Comparison of ENCODE assay signal across 1 cellular context in genomic region chr3:72086051-72086711, GRCh38.
TF ChIP-seq lines count a peak whose summit lies in the region.

No MANE protein-coding gene starts in this region.

TF ChIP-seq in K562, 482 proteins besides CTCF, POLR2A, EP300 and RAD21 (continued from another document and continues in another):
- TF ChIP-seq SIX5 (IDR thresholded peaks at IDR 0.05; ENCODE audit: borderline replicate concordance in 1 of 2, insufficient read depth in 1 of 2, low read depth in 1 of 2, low read length in 2 of 2) (no peak), ASH1L (IDR thresholded peaks at IDR 0.05; ENCODE audit: borderline replicate concordance, low read depth, partially characterized antibody) (no peak), LEF1 (IDR thresholded peaks at IDR 0.05) (peak; percentile 91), SFPQ (IDR thresholded peaks at IDR 0.05; ENCODE audit: low read depth, low read length) (no peak), KDM2B (CRISPR knock-in tag; IDR thresholded peaks at IDR 0.05) (no peak), MYBL2 (IDR thresholded peaks at IDR 0.05; ENCODE audit: low read depth) (no peak), MYBL2 (CRISPR knock-in tag; IDR thresholded peaks at IDR 0.05; ENCODE audit: borderline replicate concordance) (no peak), PHF8 (IDR thresholded peaks at IDR 0.05; ENCODE audit: borderline replicate concordance, low read length) (no peak), FIP1L1 (IDR thresholded peaks at IDR 0.05; ENCODE audit: low read depth, low read length, poor library complexity, severe bottlenecking) (no peak), MITF (IDR thresholded peaks at IDR 0.05) (no peak), ATF1 (CRISPR knock-in tag; IDR thresholded peaks at IDR 0.05) (no peak), ATF1 (tag; IDR thresholded peaks at IDR 0.05) (peak; percentile 77), MXI1 (IDR thresholded peaks at IDR 0.05; ENCODE audit: low read depth, low read length) (peak; percentile 49; the same call in 1 of the 2 replicates), FOXM1 (IDR thresholded peaks at IDR 0.05; ENCODE audit: low read depth) (peak; percentile 86), FOXM1 (CRISPR knock-in tag; IDR thresholded peaks at IDR 0.05; ENCODE audit: low read depth) (no peak), KLF6 (CRISPR knock-in tag; IDR thresholded peaks at IDR 0.05; ENCODE audit: borderline replicate concordance) (no peak), ESRRB (CRISPR knock-in tag; IDR thresholded peaks at IDR 0.05; ENCODE audit: borderline replicate concordance) (no peak), EZH2 (IDR thresholded peaks at IDR 0.05; ENCODE audit: borderline replicate concordance, low read depth, low read length) (peak; percentile 81; the same call in 1 of the 2 replicates), EP400 (IDR thresholded peaks at IDR 0.05) (peak; percentile 38; the same call in 1 of the 2 replicates), RB1 (IDR thresholded peaks at IDR 0.05; ENCODE audit: low read depth) (peak; percentile 41; the same call in 1 of the 2 replicates), SMARCE1 (IDR thresholded peaks at IDR 0.05) (peak; percentile 97), ZNF586 (CRISPR knock-in tag; conservative IDR thresholded peaks at IDR 0.05) (no peak), NFE2L1 (tag; IDR thresholded peaks at IDR 0.05; ENCODE audit: borderline replicate concordance, low read depth) (no peak), ILK (tag; IDR thresholded peaks at IDR 0.05; ENCODE audit: borderline replicate concordance, low read depth) (no peak; the same call in 1 of the 2 replicates), ZNF239 (CRISPR knock-in tag; IDR thresholded peaks at IDR 0.05) (no peak), RBM39 (optimal IDR thresholded peaks at IDR 0.05; ENCODE audit: low read depth, low read length) (no peak), JUN (IDR thresholded peaks at IDR 0.05; ENCODE audit: borderline replicate concordance, low read depth, low read length) (peak; percentile 48; the same call in 1 of the 2 replicates), JUN (CRISPR knock-in tag; IDR thresholded peaks at IDR 0.05; ENCODE audit: borderline replicate concordance) (no peak), NCOA1 (IDR thresholded peaks at IDR 0.05; ENCODE audit: low read depth) (peak; percentile 55; the same call in 1 of the 2 replicates), ZHX1 (conservative IDR thresholded peaks at IDR 0.05; ENCODE audit: low read length) (no peak), THAP12 (CRISPR knock-in tag; IDR thresholded peaks at IDR 0.05) (no peak), HES1 (IDR thresholded peaks at IDR 0.05; ENCODE audit: low read depth) (peak; percentile 51; the same call in 1 of the 2 replicates), ZNF780A (CRISPR knock-in tag; IDR thresholded peaks at IDR 0.05) (no peak), PTTG1 (tag; IDR thresholded peaks at IDR 0.05; ENCODE audit: low read depth) (no peak), PHF20 (IDR thresholded peaks at IDR 0.05; ENCODE audit: partially characterized antibody) (no peak), SAFB (IDR thresholded peaks at IDR 0.05; ENCODE audit: borderline replicate concordance, low read depth, low read length) (no peak), HMGN3 (IDR thresholded peaks at IDR 0.05; ENCODE audit: borderline replicate concordance, extremely low read depth, insufficient read length, low read depth, low read length) (peak; percentile 84), HNRNPLL (IDR thresholded peaks at IDR 0.05; ENCODE audit: low read depth, low read length, poor library complexity, severe bottlenecking) (no peak), CREB5 (CRISPR knock-in tag; IDR thresholded peaks at IDR 0.05) (no peak), HSF4 (CRISPR knock-in tag; IDR thresholded peaks at IDR 0.05; ENCODE audit: borderline replicate concordance) (no peak), BDP1 (IDR thresholded peaks at IDR 0.05; ENCODE audit: insufficient read depth, insufficient read length) (no peak), ZNF764 (CRISPR knock-in tag; IDR thresholded peaks at IDR 0.05; ENCODE audit: low read depth) (no peak), CBFB (CRISPR knock-in tag; IDR thresholded peaks at IDR 0.05) (no peak), CGGBP1 (CRISPR knock-in tag; IDR thresholded peaks at IDR 0.05) (no peak), FOXK1 (CRISPR knock-in tag; IDR thresholded peaks at IDR 0.05; ENCODE audit: borderline replicate concordance) (no peak), STAT6 (CRISPR knock-in tag; IDR thresholded peaks at IDR 0.05) (no peak), MBD1 (CRISPR knock-in tag; IDR thresholded peaks at IDR 0.05) (no peak), SMAD1 (IDR thresholded peaks at IDR 0.05; ENCODE audit: low read depth, low read length, partially characterized antibody) (peak; percentile 68), ZSCAN29 (IDR thresholded peaks at IDR 0.05) (no peak), ZNF140 (CRISPR knock-in tag; IDR thresholded peaks at IDR 0.05) (no peak), CTCFL (IDR thresholded peaks at IDR 0.05; ENCODE audit: borderline replicate concordance, insufficient read depth, low read depth, low read length, poor library complexity, severe bottlenecking) (no peak)
